In the genomic region with DNA sequence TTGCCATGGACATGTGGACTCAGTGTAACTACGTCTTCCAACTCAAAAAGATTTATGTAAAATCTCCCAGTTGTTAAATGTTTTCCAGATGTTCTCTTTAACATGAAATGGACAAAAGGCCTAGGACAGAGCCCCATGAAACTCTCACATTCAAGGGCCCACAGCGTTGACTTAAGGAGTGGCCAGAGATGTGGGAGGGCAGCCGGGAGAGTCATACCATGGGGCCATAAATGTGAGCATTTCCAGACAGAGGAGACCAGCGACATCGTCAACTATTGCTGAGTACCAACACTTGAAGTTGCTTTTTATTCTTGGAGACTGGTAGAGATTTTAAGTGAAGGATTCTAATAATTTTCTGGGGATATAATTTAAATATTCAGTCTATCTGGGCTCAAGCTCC, we compare ENCODE assay signal across 1 cellular context.
TF ChIP-seq lines count a peak whose summit lies in the region.

No MANE protein-coding gene starts in this region.

TF ChIP-seq in A549, 52 proteins besides CTCF, POLR2A, EP300 and RAD21 (continued from another document):
- no peak for TF ChIP-seq ZC3H11A (IDR thresholded peaks at IDR 0.05)
- TF ChIP-seq ZFP36 (IDR thresholded peaks at IDR 0.05; ENCODE audit: borderline replicate concordance, partially characterized antibody), result no peak
- TF ChIP-seq JUN (IDR thresholded peaks at IDR 0.05), result no peak
- TF ChIP-seq, protein P1, sequence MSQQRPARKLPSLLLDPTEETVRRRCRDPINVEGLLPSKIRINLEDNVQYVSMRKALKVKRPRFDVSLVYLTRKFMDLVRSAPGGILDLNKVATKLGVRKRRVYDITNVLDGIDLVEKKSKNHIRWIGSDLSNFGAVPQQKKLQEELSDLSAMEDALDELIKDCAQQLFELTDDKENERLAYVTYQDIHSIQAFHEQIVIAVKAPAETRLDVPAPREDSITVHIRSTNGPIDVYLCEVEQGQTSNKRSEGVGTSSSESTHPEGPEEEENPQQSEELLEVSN (IDR thresholded peaks at IDR 0.05; ENCODE audit: borderline replicate concordance, low read depth), result no peak
- TF ChIP-seq CBX2 (IDR thresholded peaks at IDR 0.05; ENCODE audit: borderline replicate concordance, low read depth), result no peak
